In the genomic region with DNA sequence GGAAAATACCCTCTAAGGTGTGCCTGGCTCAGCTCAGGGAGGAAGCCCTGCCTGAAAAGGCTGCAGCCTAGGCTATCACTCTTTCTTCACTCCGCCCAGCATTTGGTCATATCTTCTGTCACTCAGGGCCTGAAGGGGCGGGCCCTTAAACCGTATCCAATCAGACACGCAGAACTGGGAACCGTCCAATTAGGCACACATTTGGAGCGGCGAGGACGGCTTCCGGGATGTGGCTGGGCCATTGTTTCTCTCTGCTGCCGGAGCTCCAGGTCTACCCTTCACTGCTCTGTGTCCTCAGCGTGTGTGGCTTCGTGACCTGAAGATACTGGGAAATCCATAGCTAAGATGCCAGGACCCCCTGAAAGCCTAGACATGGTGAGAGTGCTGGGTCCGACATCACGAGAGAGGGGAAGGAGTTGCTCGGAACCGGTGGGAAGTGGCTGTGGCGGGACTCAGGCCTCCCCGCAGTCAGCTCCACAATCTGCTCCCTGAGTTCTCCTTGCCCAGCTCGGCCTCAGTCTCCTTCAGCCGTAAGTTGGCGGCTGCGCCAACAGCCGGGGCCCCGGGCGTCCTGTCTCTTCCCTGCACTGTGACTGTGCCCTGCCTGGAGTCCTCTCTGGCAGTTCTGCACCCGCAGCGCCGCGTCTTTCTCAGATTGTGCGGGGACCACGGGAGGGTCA, we compare ENCODE assay signal across 1 cellular context.
A peak's percentile ranks its signal among the peaks of the same experiment; 100 is the strongest.
TF ChIP-seq lines count a peak whose summit lies in the region.

Gene ZNF493, plus strand, starts transcription at position 241 of the 680 bp plus-strand sequence. Its CDS starts 105 bp downstream, at position 346.

TF ChIP-seq in SK-N-SH, 30 proteins besides CTCF, POLR2A, EP300 and RAD21 (continued from another document):
- TF ChIP-seq USF2 (IDR thresholded peaks at IDR 0.05; ENCODE audit: borderline replicate concordance, low read depth, low read length) (no peak), TCF12 (IDR thresholded peaks at IDR 0.05) (no peak), TEAD4 (IDR thresholded peaks at IDR 0.05; ENCODE audit: borderline replicate concordance, insufficient read depth) (no peak), GABPA (IDR thresholded peaks at IDR 0.05; ENCODE audit: low read depth) (peak; percentile 81), FOSL2 (IDR thresholded peaks at IDR 0.05; ENCODE audit: borderline replicate concordance, low read depth) (no peak), RCOR1 (IDR thresholded peaks at IDR 0.05; ENCODE audit: low read length) (no peak), REST (IDR thresholded peaks at IDR 0.05; ENCODE audit: low read depth, low read length) (no peak), TAF1 (IDR thresholded peaks at IDR 0.05; ENCODE audit: borderline replicate concordance, low read depth, low read length) (peak; percentile 69; the same call in 1 of the 2 replicates), YY1 (IDR thresholded peaks at IDR 0.05; ENCODE audit: low read depth) (peak; percentile 22; the same call in 1 of the 2 replicates), EZH2phosphoT487 (IDR thresholded peaks at IDR 0.05; ENCODE audit: borderline replicate concordance, low read depth) (no peak)
